16 cellular contexts compared by ENCODE assay signal in the genomic region with DNA sequence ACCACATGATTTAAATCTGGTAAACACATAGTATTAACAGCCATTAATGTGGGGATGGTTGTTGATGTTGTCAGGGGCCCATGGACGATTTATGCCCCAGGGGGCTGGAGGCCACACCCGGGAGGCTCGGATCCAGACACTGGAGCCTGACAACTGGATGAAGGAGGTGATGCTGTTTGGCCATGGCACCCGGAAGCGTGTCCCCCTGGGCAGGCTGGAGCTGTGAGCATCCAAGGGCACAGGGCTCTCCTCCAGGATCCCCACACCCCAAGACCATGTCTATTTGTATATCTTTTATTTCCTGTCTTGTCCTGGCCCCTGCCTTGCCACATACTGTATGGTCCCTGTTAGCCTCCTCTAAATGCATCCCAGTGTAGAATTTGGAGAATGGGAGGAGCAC. TPM values are rescaled to one million over a fixed set of nuclear protein-coding genes. Genes with fewer than 3 reads are reported as not detected.
DNase-seq lines count a peak whose midpoint lies in the region; TF ChIP-seq lines count a peak whose summit lies in the region.
"Had no signal": no experiment of that assay in that cellular context is flagged by ENCODE, and none has a peak within 500 bp of the region (broad histone marks: within the 10 kb centered on the region; RNA-seq: fewer than 3 reads in every experiment).

No MANE protein-coding gene starts in this region.

- H3K4me1 ChIP-seq in mammary epithelial cell (ENCODE audit: insufficient read depth, low read length), result peaks cover 42% of the 10 kb centered on the region
- peaks cover 0 to 7% of the 10 kb centered on the region in 2 donors for H3K4me1 ChIP-seq in breast epithelium
- H3K4me1 ChIP-seq in muscle layer of duodenum (ENCODE audit: control insufficient read depth in 1 of 2, insufficient read depth in 2 of 2, low read length in 2 of 2), result peaks cover 0 to 24% of the 10 kb centered on the region in 2 donors
- peaks cover 0 to 46% (median 14%) of the 10 kb centered on the region in 4 donors for H3K4me1 ChIP-seq in tibial nerve
- H3K4me1 ChIP-seq in trophoblast cell (ENCODE audit: control insufficient read depth in 1 of 2, insufficient read depth in 2 of 2, low read length in 2 of 2), result peaks cover 4% of the 10 kb centered on the region in 2 experiments

- H3K4me3 ChIP-seq in mammary epithelial cell (replicated peaks in 1 of 3; ENCODE audit: insufficient read depth in 1 of 3, low read depth in 2 of 3, low read length in 3 of 3), result no peak overlapping the region
- H3K4me3 ChIP-seq in breast epithelium, result no peak overlapping the region
- H3K4me3 ChIP-seq in muscle layer of duodenum (ENCODE audit: low read depth in 1 of 2, low read length in 2 of 2), result no peak overlapping the region
- H3K4me3 ChIP-seq in tibial nerve, result no peak overlapping the region
- no peak overlapping the region for H3K4me3 ChIP-seq in trophoblast cell (ENCODE audit: low read depth, low read length)

- H3K4me1 Mint-ChIP-seq in MCF 10A (ENCODE audit: insufficient read depth, unreplicated experiment) (peaks cover 32% of the 10 kb centered on the region), immature natural killer cell (peaks cover 25 to 29% of the 10 kb centered on the region in 2 donors), Calu3 (ENCODE audit: low read depth, unreplicated experiment) (peaks cover 39% of the 10 kb centered on the region)

- H3K27me3 Mint-ChIP-seq in MCF 10A (ENCODE audit: insufficient read depth, unreplicated experiment) (no peaks in the 10 kb centered on the region), immature natural killer cell (ENCODE audit: low read depth in 3 of 3) (peaks cover 0 to 8% (median 5%) of the 10 kb centered on the region in 3 donors), Calu3 (ENCODE audit: unreplicated experiment) (no peaks in the 10 kb centered on the region)

- no peak overlapping the region for H2BK12ac ChIP-seq in trophoblast cell (ENCODE audit: low read length)

- H3K79me1 ChIP-seq in trophoblast cell (ENCODE audit: low read length), result peaks cover 1% of the 10 kb centered on the region

- H2BK5ac ChIP-seq in trophoblast cell (ENCODE audit: low read depth, low read length, poor library complexity), result no peak overlapping the region

- CTCF ChIA-PET in MCF 10A (lab: Yijun Ruan, JAX), result interaction anchor here (0.5 to 8.1 kb wide), 22 partner anchors 10 to 520 kb away, joined by 3 to 80 read pairs (median 4); partner anchors contain the start of gene LRRC59
- CTCF ChIA-PET in mammary epithelial cell (lab: Charles Lee; ENCODE audit: low non-redundant PET), result interaction anchor here (0.7 kb wide), 1 partner anchor 18 kb away, joined by 8 read pairs; no protein-coding TSS in a partner anchor
- CTCF ChIA-PET in Calu3 (lab: Charles Lee), result interaction anchor here (0.6 to 1.7 kb wide), 3 partner anchors 32 to 68 kb away, joined by 3 to 8 read pairs (median 8); no protein-coding TSS in a partner anchor

- no peak overlapping the region for H4K12ac ChIP-seq in trophoblast cell (ENCODE audit: low read depth, low read length)

- H2AFZ ChIP-seq in mammary epithelial cell (ENCODE audit: low read depth, low read length) (no peak overlapping the region), trophoblast cell (ENCODE audit: insufficient read depth, low read length, poor library complexity) (no peak overlapping the region)

- H3K4me3 Mint-ChIP-seq in MCF 10A (ENCODE audit: unreplicated experiment), result no peak overlapping the region
- no peak overlapping the region for H3K4me3 Mint-ChIP-seq in immature natural killer cell
- no peak overlapping the region for H3K4me3 Mint-ChIP-seq in Calu3 (ENCODE audit: low read depth, unreplicated experiment)

- H3K9ac ChIP-seq in mammary epithelial cell (ENCODE audit: insufficient read depth, low read length), result no peak overlapping the region
- H3K9ac ChIP-seq in trophoblast cell (ENCODE audit: low read length), result no peak overlapping the region
- H3K9ac ChIP-seq: KMS-11 had no signal

- H3K79me2 ChIP-seq in mammary epithelial cell (ENCODE audit: insufficient read depth, low read length) (peaks cover 29% of the 10 kb centered on the region), trophoblast cell (ENCODE audit: control insufficient read depth, insufficient read depth, low read length, poor library complexity) (peaks cover 4% of the 10 kb centered on the region)

- H3K36me3 ChIP-seq in mammary epithelial cell (ENCODE audit: insufficient read depth, low read length), result peaks cover 2% of the 10 kb centered on the region
- no peaks in the 10 kb centered on the region for H3K36me3 ChIP-seq in breast epithelium
- peaks cover 24 to 31% of the 10 kb centered on the region in 2 donors for H3K36me3 ChIP-seq in muscle layer of duodenum (ENCODE audit: control insufficient read depth in 1 of 2, insufficient read depth in 2 of 2, low read length in 2 of 2)
- H3K36me3 ChIP-seq in tibial nerve, result peaks cover 0 to 63% (median 5%) of the 10 kb centered on the region in 3 donors
- H3K36me3 ChIP-seq in trophoblast cell (ENCODE audit: control insufficient read depth in 1 of 2, insufficient read depth in 2 of 2, low read length in 2 of 2), result peaks cover 21 to 23% of the 10 kb centered on the region in 2 experiments

- no peak for TF ChIP-seq EP300 in tibial nerve (IDR thresholded peaks at IDR 0.05)

- no peak overlapping the region for H4K91ac ChIP-seq in trophoblast cell (ENCODE audit: low read depth, low read length)

- H3K23ac ChIP-seq in trophoblast cell (ENCODE audit: low read length), result no peak overlapping the region

- no peak overlapping the region for H3K14ac ChIP-seq in trophoblast cell (ENCODE audit: low read length)

- peaks cover 55% of the 10 kb centered on the region for H3K36me3 Mint-ChIP-seq in MCF 10A (ENCODE audit: insufficient read depth, unreplicated experiment)
- peaks cover 4 to 19% (median 8%) of the 10 kb centered on the region in 3 donors for H3K36me3 Mint-ChIP-seq in immature natural killer cell
- H3K36me3 Mint-ChIP-seq in Calu3 (ENCODE audit: insufficient read depth, unreplicated experiment), result peaks cover 34% of the 10 kb centered on the region

- DNase-seq in MCF 10A (ENCODE audit: unreplicated experiment) (no peak), mammary epithelial cell (no peak), breast epithelium (ENCODE audit: low spot score in 2 of 2) (no peak), tibial nerve (ENCODE audit: low spot score in 2 of 2) (no peak), immature natural killer cell (no peak), Calu3 (no peak), trophoblast cell (no peak)
- DNase-seq: stimulated activated CD4-positive, alpha-beta T cell treated with anti-CD3 and anti-CD28 coated beads, Interleukin-4, amount 100 ng/mL, for 1 hour had no signal

- POLR2A ChIA-PET in MCF 10A (lab: Yijun Ruan, JAX), result interaction anchor here (1.0 to 5.7 kb wide), 3 partner anchors 18 to 94 kb away, joined by 3 to 59 read pairs (median 3); no protein-coding TSS in a partner anchor

- no TSS peak for BruUV-seq in MCF 10A (replicated peaks; lab: Mats Ljungman, UMichigan)
- no TSS peak for BruUV-seq in mammary epithelial cell (replicated peaks; lab: Mats Ljungman, UMichigan)
- no TSS peak for BruUV-seq in Calu3 (replicated peaks; lab: Mats Ljungman, UMichigan)

- H3K27me3 ChIP-seq in mammary epithelial cell (ENCODE audit: insufficient read depth, low read length) (no peaks in the 10 kb centered on the region), breast epithelium (no peaks in the 10 kb centered on the region), muscle layer of duodenum (ENCODE audit: low read depth, low read length) (no peaks in the 10 kb centered on the region), tibial nerve (no peaks in the 10 kb centered on the region), trophoblast cell (ENCODE audit: insufficient read depth, low read length) (no peaks in the 10 kb centered on the region)
- H3K27me3 ChIP-seq: foreskin keratinocyte had no signal

- H3K4ac ChIP-seq in trophoblast cell (ENCODE audit: low read depth, low read length), result no peak overlapping the region

- 62% methylated on average over 5 of the region's 5 CpGs for WGBS in mammary epithelial cell (ENCODE audit: low coverage, missing lambda C conversion rate)
- WGBS in tibial nerve, 2 donors, result 72 to 80% methylated on average over 5 of the region's 5 CpGs
- WGBS in trophoblast cell (ENCODE audit: extremely low coverage, insufficient coverage, insufficient read length), result no CpG with 5 or more reads among the region's 5 CpGs

- no peak overlapping the region for H3K18ac ChIP-seq in trophoblast cell (ENCODE audit: low read length)

- dilution Hi-C loops in mammary epithelial cell (cut with HindIII; ENCODE audit: low sequenced_read_pairs), result no loop called here

- no peaks in the 10 kb centered on the region for H4K20me1 ChIP-seq in mammary epithelial cell (ENCODE audit: insufficient read depth, low read length)

- in situ Hi-C loops in mammary epithelial cell (cut with MboI; ENCODE audit: low sequenced_read_pairs in 2 of 2), result loop anchor here (5.0 to 25.0 kb wide), 4 partner anchors 144 to 271 kb away; partner anchors contain the start of genes ABCC3 (in 1 of the 2) and COL1A1 (in 1 of the 2)

- H2BK120ac ChIP-seq in trophoblast cell (ENCODE audit: insufficient read depth, low read length, poor library complexity), result no peak overlapping the region

- H2AK5ac ChIP-seq in trophoblast cell (ENCODE audit: low read length), result no peak overlapping the region

- TF ChIP-seq POLR2A in breast epithelium (IDR thresholded peaks at IDR 0.05), result no peak
- TF ChIP-seq POLR2A in tibial nerve (IDR thresholded peaks at IDR 0.05), result no peak

- H3K27ac Mint-ChIP-seq in MCF 10A (ENCODE audit: low read depth, unreplicated experiment) (peak overlapping the region; percentile 79), immature natural killer cell (no peak overlapping the region), Calu3 (ENCODE audit: unreplicated experiment) (no peak overlapping the region)

- no peak overlapping the region for H4K8ac ChIP-seq in trophoblast cell (ENCODE audit: low read depth, low read length)

- no peaks in the 10 kb centered on the region for H3K9me3 ChIP-seq in mammary epithelial cell (replicated peaks; ENCODE audit: insufficient read depth, low read length)
- no peaks in the 10 kb centered on the region for H3K9me3 ChIP-seq in breast epithelium
- no peaks in the 10 kb centered on the region for H3K9me3 ChIP-seq in muscle layer of duodenum (ENCODE audit: control insufficient read depth in 1 of 2, low read length in 2 of 2)
- no peaks in the 10 kb centered on the region for H3K9me3 ChIP-seq in tibial nerve
- H3K9me3 ChIP-seq in trophoblast cell (ENCODE audit: insufficient read depth, low read depth, low read length), result no peaks in the 10 kb centered on the region

- H3K4me2 ChIP-seq in mammary epithelial cell (ENCODE audit: insufficient read depth, low read depth, low read length) (no peak overlapping the region), trophoblast cell (ENCODE audit: low read length) (no peak overlapping the region)

- TF ChIP-seq CTCF in MCF 10A (IDR thresholded peaks at IDR 0.05; ENCODE audit: unreplicated experiment), result no peak
- no peak for TF ChIP-seq CTCF in mammary epithelial cell (conservative IDR thresholded peaks at IDR 0.05 in 1 of 2, IDR thresholded peaks at IDR 0.05 in 1 of 2; ENCODE audit: extremely low read depth in 1 of 2, insufficient read depth in 1 of 2, low read depth in 1 of 2, low read length in 2 of 2)
- TF ChIP-seq CTCF in breast epithelium (IDR thresholded peaks at IDR 0.05), result no peak
- TF ChIP-seq CTCF in tibial nerve (IDR thresholded peaks at IDR 0.05), result no peak
- TF ChIP-seq CTCF in Calu3 (IDR thresholded peaks at IDR 0.05; ENCODE audit: unreplicated experiment), result no peak

- H3K27ac ChIP-seq in mammary epithelial cell (ENCODE audit: insufficient read depth, low read depth, low read length) (no peak overlapping the region), breast epithelium (peak overlapping the region; percentile 83 to 90), muscle layer of duodenum (ENCODE audit: low read length) (peak overlapping the region; percentile 31), tibial nerve (peak overlapping the region in 3 of 4 donors; percentile 60 to 94 (median 88)), trophoblast cell (ENCODE audit: low read depth, low read length) (no peak overlapping the region)
- H3K27ac ChIP-seq: foreskin keratinocyte had no signal

- intact Hi-C loops in MCF 10A (cut with micrococcal nuclease), result loop anchor here (2.0 to 5.0 kb wide), 2 partner anchors 212 to 359 kb away; no protein-coding TSS in a partner anchor
- intact Hi-C loops in mammary epithelial cell (cut with micrococcal nuclease), result loop anchor here (5.0 to 10.0 kb wide), 2 partner anchors 34 to 362 kb away; no protein-coding TSS in a partner anchor
- intact Hi-C loops in breast epithelium (cut with DNase I; ENCODE audit: low total_unique reads), result no loop called here
- intact Hi-C loops in Calu3 (cut with micrococcal nuclease; ENCODE audit: unreplicated experiment), result loop anchor here (2.0 kb wide), 3 partner anchors 18 to 210 kb away; no protein-coding TSS in a partner anchor

- H3K9me3 Mint-ChIP-seq in MCF 10A (ENCODE audit: unreplicated experiment) (no peaks in the 10 kb centered on the region), immature natural killer cell (peaks cover 0 to under 1% (median 0%) of the 10 kb centered on the region in 6 donors), Calu3 (ENCODE audit: low read depth, unreplicated experiment) (no peaks in the 10 kb centered on the region)

RNA-seq across cellular contexts. Expression of gene RSAD1, which starts 4.6 kb away (rescaled TPM):
- total RNA-seq in MCF 10A (2022), result 25.2 and 28.7 TPM in 2 replicates
- 10 to 100 TPM; 17.2 to 29.9 TPM for total RNA-seq in mammary epithelial cell
- polyA plus RNA-seq in mammary epithelial cell, result 18.8 TPM
- 33.2 TPM for polyA minus RNA-seq in mammary epithelial cell
- total RNA-seq in breast epithelium, result 10 to 100 TPM; 33.6 to 39.0 (median 35.1) TPM
- total RNA-seq in tibial nerve, result 10 to 100 TPM; 30.8 to 61.8 (median 32.9) TPM
- polyA plus RNA-seq in immature natural killer cell, result 10 to 100 TPM; 50.5 to 54.2 (median 54.1) TPM
- 42.6 and 51.1 TPM in 2 replicates for total RNA-seq in Calu3 (2022)
- 7.2 and 7.7 TPM in 2 replicates for polyA plus RNA-seq in trophoblast cell (2013)

RNA-seq across cellular contexts. Expression of gene CHAD, which starts 14.6 kb away (rescaled TPM):
- total RNA-seq in MCF 10A (2022) (not detected in 2 replicates), mammary epithelial cell (not detected), breast epithelium (1 to 10 TPM in 2 of 3 donors, not detected in 1; 2.3 to 5.6 TPM), tibial nerve (not detected), Calu3 (2022) (not detected in 2 replicates)
- polyA plus RNA-seq in mammary epithelial cell (not detected), immature natural killer cell (not detected)
- not detected for polyA minus RNA-seq in mammary epithelial cell
- not detected in 2 replicates for polyA plus RNA-seq in trophoblast cell (2013)
- total RNA-seq: activated CD8-positive, alpha-beta memory T cell treated with anti-CD3 and anti-CD28 coated beads for 36 hours; foreskin keratinocyte; mononuclear cell; sciatic nerve; subcutaneous adipose tissue; T-helper 2 cell treated with Interferon-gamma antibody and Interleukin-4, amounts not matched to agents 100 ng/mL and 5 ng/mL, for 36 hours had no signal
- polyA plus RNA-seq: foreskin keratinocyte had no signal

RNA-seq across cellular contexts. Expression of gene MYCBPAP, which starts 25.0 kb away (rescaled TPM):
- total RNA-seq in MCF 10A (2022) (0.19 TPM in 1 of 2 replicates, not detected in the other), mammary epithelial cell (1 to 10 TPM in 1 of 2 donors, under 1 TPM in 1; 0.50 to 9.6 TPM), breast epithelium (1 to 10 TPM in 2 of 3 donors, under 1 TPM in 1; 0.66 to 1.9 (median 1.3) TPM), tibial nerve (1 to 10 TPM; 1.2 to 6.8 (median 4.0) TPM), Calu3 (2022) (0.52 and 1.0 TPM in 2 replicates)
- polyA plus RNA-seq in mammary epithelial cell (4.5 TPM), immature natural killer cell (under 1 TPM in 1 of 3 donors, not detected in 2; 1.00 TPM)
- not detected for polyA minus RNA-seq in mammary epithelial cell
- 0.08 and 0.18 TPM in 2 replicates for polyA plus RNA-seq in trophoblast cell (2013)

RNA-seq across cellular contexts. Expression of gene EPN3, which starts 49.3 kb away (rescaled TPM):
- total RNA-seq in MCF 10A (2022), result 2.1 and 4.4 TPM in 2 replicates
- total RNA-seq in mammary epithelial cell, result 10 to 100 TPM; 12.2 to 70.7 TPM
- polyA plus RNA-seq in mammary epithelial cell, result 101 TPM
- 151 TPM for polyA minus RNA-seq in mammary epithelial cell
- 10 to 100 TPM in 1 of 3 donors, 1 to 10 TPM in 1, not detected in 1; 8.2 to 32.8 TPM for total RNA-seq in breast epithelium
- total RNA-seq in tibial nerve, result under 1 TPM in 2 of 4 donors, not detected in 2; 0.22 to 0.42 TPM
- polyA plus RNA-seq in immature natural killer cell, result not detected
- 41.9 and 45.1 TPM in 2 replicates for total RNA-seq in Calu3 (2022)
- polyA plus RNA-seq in trophoblast cell (2013), result 14.5 and 16.1 TPM in 2 replicates
- total RNA-seq: activated CD8-positive, alpha-beta memory T cell treated with anti-CD3 and anti-CD28 coated beads for 36 hours; mononuclear cell; subcutaneous adipose tissue; T-helper 2 cell treated with Interferon-gamma antibody and Interleukin-4, amounts not matched to agents 100 ng/mL and 5 ng/mL, for 36 hours had no signal

RNA-seq across cellular contexts. Expression of gene ACSF2, which starts 57.2 kb away (rescaled TPM):
- 10.5 and 17.8 TPM in 2 replicates for total RNA-seq in MCF 10A (2022)
- 10 to 100 TPM; 28.1 to 37.2 TPM for total RNA-seq in mammary epithelial cell
- polyA plus RNA-seq in mammary epithelial cell, result 28.9 TPM
- polyA minus RNA-seq in mammary epithelial cell, result 22.8 TPM
- 10 to 100 TPM; 19.4 to 95.4 (median 86.3) TPM for total RNA-seq in breast epithelium
- 10 to 100 TPM; 20.5 to 69.3 (median 31.9) TPM for total RNA-seq in tibial nerve
- polyA plus RNA-seq in immature natural killer cell, result 10 to 100 TPM in 1 of 3 donors, 1 to 10 TPM in 2; 4.8 to 11.1 (median 5.4) TPM
- total RNA-seq in Calu3 (2022), result 148 and 156 TPM in 2 replicates
- polyA plus RNA-seq in trophoblast cell (2013), result 70.4 and 74.8 TPM in 2 replicates

Comparison
In these comparisons a context has a peak if more than half of its experiments do, and no peak if none do; other contexts are left out.
1. H3K27ac ChIP-seq: peak in breast epithelium (2 of 2), muscle layer of duodenum (single experiment) and tibial nerve (3 of 4); none in mammary epithelial cell (single experiment) and trophoblast cell (single experiment).